ENCODE assay signal across 20 cellular contexts in genomic region chr2:42958036-42958370, GRCh38.
DNase-seq lines count a peak whose midpoint lies in the region; ATAC-seq and TF ChIP-seq lines count a peak whose summit lies in the region.
"Had no signal": no experiment of that assay in that cellular context is flagged by ENCODE, and none has a peak within 500 bp of the region (broad histone marks: within the 10 kb centered on the region; RNA-seq: fewer than 3 reads in every experiment).

No MANE protein-coding gene starts in this region.

- POLR2A ChIA-PET in Caco-2 (lab: Charles Lee), result no interaction called here

- peak overlapping the region; percentile 71 to 80 for H2BK12ac ChIP-seq in mesenchymal stem cell (ENCODE audit: low read length in 2 of 2)

- H3K27ac Mint-ChIP-seq in Caco-2 (ENCODE audit: unreplicated experiment), result peak overlapping the region; percentile 8
- H3K27ac Mint-ChIP-seq: activated naive CD4-positive, alpha-beta T cell treated with anti-CD3 and anti-CD28 coated beads, Interleukin-2, amount 10 ng/mL, durations not matched to agents 7 days and 5 days; CD4-positive, alpha-beta T cell; nephron progenitor cell had no signal

- H2BK5ac ChIP-seq in mesenchymal stem cell (ENCODE audit: low read depth, low read length, poor library complexity, severe bottlenecking), result no peak overlapping the region

- intact Hi-C loops in Caco-2 (cut with micrococcal nuclease; ENCODE audit: unreplicated experiment), result no loop called here
- intact Hi-C loops in ascending aorta (cut with DNase I), result no loop called here
- intact Hi-C loops in stomach (cut with DNase I; ENCODE audit: low total_unique reads), result no loop called here

- no peaks in the 10 kb centered on the region for H3K36me3 ChIP-seq in Caco-2 (ENCODE audit: control insufficient read depth, insufficient read depth, low read length)
- H3K36me3 ChIP-seq in ascending aorta, result no peaks in the 10 kb centered on the region
- no peaks in the 10 kb centered on the region for H3K36me3 ChIP-seq in mesenchymal stem cell (ENCODE audit: control insufficient read depth in 1 of 2, insufficient read depth in 2 of 2, low read depth in 1 of 2, low read length in 2 of 2)
- no peaks in the 10 kb centered on the region for H3K36me3 ChIP-seq in stomach
- H3K36me3 ChIP-seq in MG63, result no peaks in the 10 kb centered on the region

- no peak overlapping the region for H4K91ac ChIP-seq in mesenchymal stem cell (ENCODE audit: low read length)

- H2AK5ac ChIP-seq in mesenchymal stem cell (ENCODE audit: low read length, severe bottlenecking), result peak overlapping the region; percentile 1

- ATAC-seq in HG03095 (IDR thresholded peaks at IDR 0.05; ENCODE audit: unreplicated experiment) (no peak), GM21786 (IDR thresholded peaks at IDR 0.05; ENCODE audit: unreplicated experiment) (no peak)
- ATAC-seq: activated T-cell treated with anti-CD3 and anti-CD28 coated beads, Interleukin-2, amount 50 U/mL, for 4 hours; Right ventricle myocardium inferior had no signal

- H3K36me3 Mint-ChIP-seq in Caco-2 (ENCODE audit: insufficient read depth, unreplicated experiment), result peaks cover 1% of the 10 kb centered on the region
- H3K36me3 Mint-ChIP-seq: activated naive CD4-positive, alpha-beta T cell treated with anti-CD3 and anti-CD28 coated beads, Interleukin-2, amount 10 ng/mL, durations not matched to agents 7 days and 5 days had no signal

- no peaks in the 10 kb centered on the region for H3K79me1 ChIP-seq in mesenchymal stem cell (replicated peaks; ENCODE audit: low read length, poor library complexity, severe bottlenecking)

- 94% methylated on average over 5 of the region's 6 CpGs for WGBS in mesenchymal stem cell
- WGBS in stomach, 5 donors, result 85 to 95% (median 93%) methylated on average over 6 of the region's 6 CpGs

- H3K18ac ChIP-seq in mesenchymal stem cell (ENCODE audit: low read depth in 1 of 2, low read length in 2 of 2), result peak overlapping the region in 1 of 2 experiments; percentile 58

- no peak overlapping the region for H3K4me2 ChIP-seq in mesenchymal stem cell (ENCODE audit: low read length, poor library complexity, severe bottlenecking)

- no peak overlapping the region for H3K9ac ChIP-seq in mesenchymal stem cell (ENCODE audit: low read length)

- TF ChIP-seq CTCF in Caco-2 (IDR thresholded peaks at IDR 0.05; ENCODE audit: insufficient read depth in 1 of 2, low read depth in 1 of 2, low read length in 1 of 2, severe bottlenecking in 1 of 2, unreplicated experiment in 1 of 2), result no peak
- no peak for TF ChIP-seq CTCF in ascending aorta (IDR thresholded peaks at IDR 0.05)
- no peak for TF ChIP-seq CTCF in stomach (IDR thresholded peaks at IDR 0.05)
- TF ChIP-seq CTCF in GM13977 (IDR thresholded peaks at IDR 0.05; ENCODE audit: extremely low read depth, insufficient read depth, missing control alignments), result no peak

- no peak overlapping the region for H4K8ac ChIP-seq in mesenchymal stem cell (ENCODE audit: low read length)

- H3K4me3 Mint-ChIP-seq in Caco-2 (ENCODE audit: unreplicated experiment), result no peak overlapping the region
- H3K4me3 Mint-ChIP-seq: activated naive CD4-positive, alpha-beta T cell treated with anti-CD3 and anti-CD28 coated beads, Interleukin-2, amount 10 ng/mL, durations not matched to agents 7 days and 5 days; activated T-cell treated with anti-CD3 and anti-CD28 coated beads, Interleukin-2, amount 50 U/mL, for 4 hours; CD4-positive, alpha-beta T cell; nephron progenitor cell had no signal

- CTCF ChIA-PET in Caco-2 (lab: Charles Lee), result no interaction called here

- H3K4me3 ChIP-seq in Caco-2 (ENCODE audit: low read depth, low read length), result no peak overlapping the region
- H3K4me3 ChIP-seq in ascending aorta, result no peak overlapping the region
- no peak overlapping the region for H3K4me3 ChIP-seq in mesenchymal stem cell (ENCODE audit: insufficient read depth in 1 of 2, low read depth in 1 of 2, low read length in 2 of 2)
- no peak overlapping the region for H3K4me3 ChIP-seq in stomach
- no peak overlapping the region for H3K4me3 ChIP-seq in MG63

- H3K4me1 ChIP-seq in Caco-2, result peaks cover 51% of the 10 kb centered on the region
- peaks cover 28 to 64% of the 10 kb centered on the region in 2 donors for H3K4me1 ChIP-seq in ascending aorta
- peaks cover 13% of the 10 kb centered on the region for H3K4me1 ChIP-seq in mesenchymal stem cell (ENCODE audit: control insufficient read depth, insufficient read depth, low read depth, low read length)
- peaks cover 25 to 80% (median 51%) of the 10 kb centered on the region in 4 donors for H3K4me1 ChIP-seq in stomach

- TF ChIP-seq EP300 in stomach (IDR thresholded peaks at IDR 0.05), result no peak

- peaks cover 14% of the 10 kb centered on the region for H3K4me1 Mint-ChIP-seq in Caco-2 (ENCODE audit: low read depth, unreplicated experiment)

- TF ChIP-seq POLR2A in stomach (IDR thresholded peaks at IDR 0.05), result no peak

- no peak overlapping the region for H3K23ac ChIP-seq in mesenchymal stem cell (ENCODE audit: low read length in 2 of 2)

- DNase-seq in Caco-2, result no peak
- DNase-seq in ascending aorta (ENCODE audit: low spot score in 2 of 2), result no peak
- no peak for DNase-seq in mesenchymal stem cell
- DNase-seq in stomach, result no peak
- DNase-seq in GM13977 (ENCODE audit: low spot score), result no peak
- no peak for DNase-seq in MG63
- DNase-seq: activated CD4-positive, CD25-positive, alpha-beta regulatory T cell treated with anti-CD3 and anti-CD28 coated beads, Interleukin-2, amount 50 U/mL, for 72 hours; activated naive CD4-positive, alpha-beta T cell treated with anti-CD3 and anti-CD28 coated beads, Interleukin-2, amount 10 ng/mL, durations not matched to agents 7 days and 5 days; activated T-cell treated with anti-CD3 and anti-CD28 coated beads, Interleukin-2, amount 50 U/mL, for 4 hours; aorta; CD4-positive, alpha-beta T cell; cerebellar nuclear complex; Kasumi-1; NCI-H1105; NCI-H526; nephron progenitor cell; stimulated activated CD4-positive, alpha-beta T cell treated with anti-CD3 and anti-CD28 coated beads, Interleukin-12 subunit alpha, Interleukin-12 subunit beta, amount 100 ng/mL, for 4 hours had no signal

- no peak overlapping the region for H2AFZ ChIP-seq in mesenchymal stem cell (ENCODE audit: low read depth, low read length)

- peak overlapping the region in 1 of 2 experiments; percentile 73 for H3K4ac ChIP-seq in mesenchymal stem cell (ENCODE audit: low read depth in 1 of 2, low read length in 2 of 2)

- peak overlapping the region; percentile 87 for H2BK15ac ChIP-seq in mesenchymal stem cell (ENCODE audit: low read depth, poor library complexity, severe bottlenecking)

- no peak overlapping the region for H2BK120ac ChIP-seq in mesenchymal stem cell (ENCODE audit: low read depth, low read length)

- no peak overlapping the region for H3K14ac ChIP-seq in mesenchymal stem cell (ENCODE audit: low read length in 2 of 2)

- BruUV-seq in Caco-2 (replicated peaks; lab: Mats Ljungman, UMichigan), result no TSS peak

- H3K27ac ChIP-seq in ascending aorta, result peak overlapping the region; percentile 88 to 90
- H3K27ac ChIP-seq in mesenchymal stem cell (ENCODE audit: low read length, poor library complexity, severe bottlenecking), result no peak overlapping the region
- H3K27ac ChIP-seq in stomach, result peak overlapping the region in 3 of 5 donors; percentile 23 to 80 (median 79)

- no peaks in the 10 kb centered on the region for H3K27me3 ChIP-seq in Caco-2 (replicated peaks; ENCODE audit: control insufficient read depth, insufficient read depth, low read length)
- H3K27me3 ChIP-seq in ascending aorta, result no peaks in the 10 kb centered on the region
- H3K27me3 ChIP-seq in mesenchymal stem cell (ENCODE audit: control insufficient read depth in 1 of 2, insufficient read depth in 1 of 2, low read length in 2 of 2), result peaks cover 0 to 2% of the 10 kb centered on the region in 2 experiments
- H3K27me3 ChIP-seq in stomach, result no peaks in the 10 kb centered on the region
- no peaks in the 10 kb centered on the region for H3K27me3 ChIP-seq in MG63

- H3K9me3 ChIP-seq in Caco-2, result no peaks in the 10 kb centered on the region
- H3K9me3 ChIP-seq in ascending aorta, result no peaks in the 10 kb centered on the region
- H3K9me3 ChIP-seq in mesenchymal stem cell (ENCODE audit: control insufficient read depth, low read length), result no peaks in the 10 kb centered on the region
- no peaks in the 10 kb centered on the region for H3K9me3 ChIP-seq in stomach
- H3K9me3 ChIP-seq in MG63, result no peaks in the 10 kb centered on the region

- no peaks in the 10 kb centered on the region for H3K27me3 Mint-ChIP-seq in Caco-2 (ENCODE audit: insufficient read depth, unreplicated experiment)

- in situ Hi-C loops in GM13977 (cut with MboI; ENCODE audit: low pct_unique_long_range_greater_than_20kb, low sequenced_read_pairs, unreplicated experiment), result loop anchor here (25.0 kb wide), 1 partner anchor 279 kb away; the partner anchor contains the start of gene ZFP36L2

- H3K9me3 Mint-ChIP-seq in Caco-2 (ENCODE audit: unreplicated experiment), result no peaks in the 10 kb centered on the region
- H3K9me3 Mint-ChIP-seq: activated naive CD4-positive, alpha-beta T cell treated with anti-CD3 and anti-CD28 coated beads, Interleukin-2, amount 10 ng/mL, durations not matched to agents 7 days and 5 days; activated T-cell treated with anti-CD3 and anti-CD28 coated beads, Interleukin-2, amount 50 U/mL, for 4 hours; CD4-positive, alpha-beta T cell; nephron progenitor cell had no signal
